ENCODE assay signal across 39 cellular contexts in the genomic region with DNA sequence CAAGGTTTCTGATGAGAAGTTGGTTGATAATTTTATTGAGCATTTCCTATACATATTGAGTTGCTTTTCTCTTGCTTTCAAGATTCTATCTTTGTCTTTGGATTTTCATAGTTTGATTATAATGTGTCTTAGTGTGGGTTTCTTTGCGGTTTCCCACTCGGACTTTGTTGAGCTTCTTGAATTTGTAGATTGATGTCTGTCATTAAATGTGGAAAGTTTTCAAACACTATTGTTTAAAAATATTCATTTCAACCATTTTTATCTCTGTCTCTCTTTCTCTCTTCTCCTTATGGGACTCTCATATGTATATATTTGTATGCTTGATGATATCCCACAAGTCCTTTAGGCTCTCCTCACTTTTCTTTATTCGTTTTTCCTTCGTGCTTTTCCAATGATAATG. TPM values are rescaled to one million over a fixed set of nuclear protein-coding genes. Genes with fewer than 3 reads are reported as not detected.
"Had no signal": no experiment of that assay in that cellular context is flagged by ENCODE, and none has a peak within 500 bp of the region (broad histone marks: within the 10 kb centered on the region; RNA-seq: fewer than 3 reads in every experiment).

No MANE protein-coding gene starts in this region.

- H3K36me3 ChIP-seq: MG63 had no signal

- H3K4me2 ChIP-seq: KMS-11 had no signal

- H3K27me3 ChIP-seq: MG63 had no signal

- H3K27ac ChIP-seq: KMS-11 had no signal

- H3K4me3 ChIP-seq: MG63 had no signal

- DNase-seq: Karpas-422, Kasumi-1, MG63, MM.1S, MV-4-11, NCI-H1048, NCI-H1092, NCI-H1092 treated with DMSO at 0.1 percent for 48 hours, NCI-H1105, NCI-H1105 treated with DMSO at 0.1 percent for 48 hours, NCI-H1417, NCI-H1417 treated with DMSO at 0.1 percent for 48 hours, NCI-H1436, NCI-H1436 treated with DMSO at 0.1 percent for 48 hours, NCI-H146, NCI-H1694, NCI-H1694 treated with DMSO at 0.1 percent for 48 hours, NCI-H187, NCI-H187 treated with DMSO at 0.1 percent for 48 hours, NCI-H1930, NCI-H2029, NCI-H2029 treated with DMSO at 0.1 percent for 48 hours, NCI-H2081, NCI-H2081 treated with DMSO at 0.1 percent for 48 hours, NCI-H2107, NCI-H2171, NCI-H2171 treated with DMSO at 0.1 percent for 48 hours, NCI-H2227 treated with DMSO at 0.1 percent for 48 hours, NCI-H226, NCI-H345, NCI-H446, NCI-H446 treated with DMSO at 0.1 percent for 48 hours, NCI-H510A, NCI-H510A treated with DMSO at 0.1 percent for 48 hours had no signal

- H3K9ac ChIP-seq: KMS-11 had no signal

RNA-seq across cellular contexts. Expression of a gene that starts 18.5 kb away (rescaled TPM):
- total RNA-seq: MCF 10A had no signal

RNA-seq across cellular contexts. Expression of a gene that starts 27.2 kb away (rescaled TPM):
- total RNA-seq: LHCN-M2, M059J, MCF 10A, NCI-H460 had no signal

RNA-seq across cellular contexts. Expression of a gene that starts 33.4 kb away (rescaled TPM):
- total RNA-seq: M059J, MCF 10A, NCI-H460 had no signal

RNA-seq across cellular contexts. Expression of a gene that starts 39.4 kb away (rescaled TPM):
- total RNA-seq: M059J, NCI-H460 had no signal

RNA-seq across cellular contexts. Expression of a gene that starts 54.0 kb away (rescaled TPM):
- total RNA-seq: LHCN-M2, M059J, NCI-H460 had no signal
